13 cellular contexts compared by ENCODE assay signal in the genomic region with DNA sequence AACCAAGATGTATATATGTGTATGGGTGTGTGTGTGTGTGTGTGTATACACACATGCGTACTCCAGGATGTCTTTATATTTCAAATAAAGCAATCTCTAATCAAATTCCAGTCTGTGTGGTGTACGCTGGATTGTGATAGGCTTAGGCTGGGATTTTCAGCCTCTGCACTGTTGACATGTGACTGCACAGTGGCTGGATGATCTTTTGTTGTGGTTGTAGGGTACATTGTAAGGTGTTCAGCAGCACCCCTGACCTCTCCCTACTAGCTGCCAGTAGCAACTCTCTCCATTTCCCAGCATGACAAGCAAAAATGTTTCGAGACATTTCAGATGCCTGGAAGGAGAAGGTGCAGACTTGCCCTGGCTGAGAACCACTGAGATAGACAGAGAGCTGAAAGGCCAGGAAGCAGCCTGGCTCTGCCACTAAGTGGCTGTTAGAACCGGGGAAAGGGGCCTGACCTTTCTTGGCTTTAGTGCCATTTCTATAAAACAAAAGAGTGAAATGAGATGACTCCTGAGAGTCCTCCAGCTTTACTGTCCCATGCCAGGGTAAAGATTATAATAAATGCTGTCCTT. TPM values are rescaled to one million over a fixed set of nuclear protein-coding genes. Genes with fewer than 3 reads are reported as not detected.
DNase-seq lines count a peak whose midpoint lies in the region; ATAC-seq and TF ChIP-seq lines count a peak whose summit lies in the region.
"Had no signal": no experiment of that assay in that cellular context is flagged by ENCODE, and none has a peak within 500 bp of the region (broad histone marks: within the 10 kb centered on the region; RNA-seq: fewer than 3 reads in every experiment).

No MANE protein-coding gene starts in this region.

- WGBS in heart left ventricle, 4 donors, result 72 to 86% (median 76%) methylated on average over 4 of the region's 4 CpGs
- WGBS in upper lobe of left lung, 2 donors, result 56 to 67% methylated on average over 4 of the region's 4 CpGs

- no peaks in the 10 kb centered on the region for H3K27me3 Mint-ChIP-seq in activated CD8-positive, alpha-beta T cell treated with anti-CD3 and anti-CD28 coated beads, Interleukin-2, amount 10 ng/mL, durations not matched to agents 7 days and 5 days (ENCODE audit: low read depth)
- H3K27me3 Mint-ChIP-seq: activated CD4-positive, alpha-beta T cell treated with anti-CD3 and anti-CD28 coated beads, Interleukin-2, amount 10 ng/mL, durations not matched to agents 24 days and 14 days had no signal

- H3K36me3 ChIP-seq in heart left ventricle, result peaks cover 0 to 96% (median 80%) of the 10 kb centered on the region in 9 donors
- H3K36me3 ChIP-seq in right atrium auricular region, result peaks cover 41% of the 10 kb centered on the region
- peaks cover 0 to 45% (median 9%) of the 10 kb centered on the region in 4 donors for H3K36me3 ChIP-seq in upper lobe of left lung

- TF ChIP-seq CTCF in heart left ventricle (IDR thresholded peaks at IDR 0.05) (no peak), right atrium auricular region (IDR thresholded peaks at IDR 0.05) (no peak), upper lobe of left lung (IDR thresholded peaks at IDR 0.05) (no peak)

- POLR2A ChIA-PET in activated CD8-positive, alpha-beta T cell treated with anti-CD3 and anti-CD28 coated beads, Interleukin-2, amount 10 ng/mL, durations not matched to agents 7 days and 5 days (lab: Charles Lee), result interaction anchor here (1.4 kb wide), 1 partner anchor 10 kb away, joined by 5 read pairs; a partner anchor contains a TSS

- intact Hi-C loops in heart left ventricle (cut with DNase I), result no loop called here

- H3K27me3 ChIP-seq in heart left ventricle (no peaks in the 10 kb centered on the region), right atrium auricular region (no peaks in the 10 kb centered on the region), upper lobe of left lung (no peaks in the 10 kb centered on the region)

- no peak for TF ChIP-seq EP300 in upper lobe of left lung (IDR thresholded peaks at IDR 0.05)

- H3K4me1 Mint-ChIP-seq in activated CD8-positive, alpha-beta T cell treated with anti-CD3 and anti-CD28 coated beads, Interleukin-2, amount 10 ng/mL, durations not matched to agents 7 days and 5 days (ENCODE audit: low read depth), result peaks cover 36% of the 10 kb centered on the region

- no peaks in the 10 kb centered on the region for H3K9me3 ChIP-seq in heart left ventricle
- no peaks in the 10 kb centered on the region for H3K9me3 ChIP-seq in right atrium auricular region
- H3K9me3 ChIP-seq in upper lobe of left lung, result no peaks in the 10 kb centered on the region

- ATAC-seq in heart left ventricle (peak in 1 of 4 donors; percentile 16), upper lobe of left lung (ENCODE audit: low FRiP score in 2 of 2) (no peak)
- peak; percentile 63 for ATAC-seq in activated CD8-positive, alpha-beta T cell treated with anti-CD3 and anti-CD28 coated beads, Interleukin-2, amount 10 ng/mL, durations not matched to agents 7 days and 5 days

- no peaks in the 10 kb centered on the region for H3K9me3 Mint-ChIP-seq in activated CD8-positive, alpha-beta T cell treated with anti-CD3 and anti-CD28 coated beads, Interleukin-2, amount 10 ng/mL, durations not matched to agents 7 days and 5 days (ENCODE audit: insufficient read depth)
- H3K9me3 Mint-ChIP-seq: activated CD4-positive, alpha-beta T cell treated with anti-CD3 and anti-CD28 coated beads, Interleukin-2, amount 10 ng/mL, durations not matched to agents 24 days and 14 days had no signal

- H3K4me1 ChIP-seq in heart left ventricle (peaks cover 0 to 24% (median 6%) of the 10 kb centered on the region in 12 donors), right atrium auricular region (peaks cover 0 to 15% of the 10 kb centered on the region in 2 donors), upper lobe of left lung (peaks cover 6 to 21% (median 13%) of the 10 kb centered on the region in 4 donors)

- CTCF ChIA-PET in activated CD8-positive, alpha-beta T cell treated with anti-CD3 and anti-CD28 coated beads, Interleukin-2, amount 10 ng/mL, durations not matched to agents 7 days and 5 days (lab: Charles Lee), result interaction anchor here (1.7 kb wide), 1 partner anchor 33 kb away, joined by 6 read pairs; no protein-coding TSS in a partner anchor

- H3K4me3 ChIP-seq in heart left ventricle (no peak overlapping the region), right atrium auricular region (no peak overlapping the region), upper lobe of left lung (no peak overlapping the region)

- H3K27ac Mint-ChIP-seq in activated CD8-positive, alpha-beta T cell treated with anti-CD3 and anti-CD28 coated beads, Interleukin-2, amount 10 ng/mL, durations not matched to agents 7 days and 5 days, result peak overlapping the region; percentile 16
- H3K27ac Mint-ChIP-seq: activated CD4-positive, alpha-beta T cell treated with anti-CD3 and anti-CD28 coated beads, Interleukin-2, amount 10 ng/mL, durations not matched to agents 24 days and 14 days had no signal

- H3K4me3 Mint-ChIP-seq in activated CD8-positive, alpha-beta T cell treated with anti-CD3 and anti-CD28 coated beads, Interleukin-2, amount 10 ng/mL, durations not matched to agents 7 days and 5 days, result no peak overlapping the region
- H3K4me3 Mint-ChIP-seq: activated CD4-positive, alpha-beta T cell treated with anti-CD3 and anti-CD28 coated beads, Interleukin-2, amount 10 ng/mL, durations not matched to agents 24 days and 14 days had no signal

- peak overlapping the region in 8 of 12 donors; percentile 3 to 60 (median 30) for H3K27ac ChIP-seq in heart left ventricle
- peak overlapping the region in 1 of 2 donors; percentile 35 for H3K27ac ChIP-seq in right atrium auricular region
- peak overlapping the region in 3 of 4 donors; percentile 11 to 69 (median 50) for H3K27ac ChIP-seq in upper lobe of left lung
- H3K27ac ChIP-seq in caudate nucleus (ENCODE audit: low read depth, low read length), result no peak overlapping the region
- H3K27ac ChIP-seq: HL-60 had no signal

- peaks cover 72% of the 10 kb centered on the region for H3K36me3 Mint-ChIP-seq in activated CD8-positive, alpha-beta T cell treated with anti-CD3 and anti-CD28 coated beads, Interleukin-2, amount 10 ng/mL, durations not matched to agents 7 days and 5 days (ENCODE audit: low read depth)

- DNase-seq in heart left ventricle (no peak), right atrium auricular region (ENCODE audit: low spot score) (no peak), lung microvascular endothelial cell (ENCODE audit: low read depth in 2 of 2) (peak; percentile 47), upper lobe of left lung (no peak), CD1c-positive myeloid dendritic cell (ENCODE audit: extremely low spot score) (no peak), caudate nucleus (lab: John Stamatoyannopoulos, UW) (no peak), NCI-H510A (lab: John Stamatoyannopoulos, UW) (no peak)
- peak; percentile 25 for DNase-seq in activated CD8-positive, alpha-beta T cell treated with anti-CD3 and anti-CD28 coated beads, Interleukin-2, amount 10 ng/mL, durations not matched to agents 7 days and 5 days
- DNase-seq: activated CD4-positive, alpha-beta T cell treated with anti-CD3 and anti-CD28 coated beads, Interleukin-2, amount 10 ng/mL, durations not matched to agents 24 days and 14 days; activated gamma-delta T cell treated with Interleukin-2 at 50 U/mL for 16 hours; H7; posterior cingulate gyrus had no signal

- TF ChIP-seq POLR2A in heart left ventricle (IDR thresholded peaks at IDR 0.05) (no peak), upper lobe of left lung (IDR thresholded peaks at IDR 0.05) (no peak)

RNA-seq across cellular contexts. Expression of a gene that starts 10.4 kb away (rescaled TPM):
- 10 to 100 TPM in 4 of 9 donors, 1 to 10 TPM in 5; 6.8 to 18.4 (median 8.7) TPM for total RNA-seq in heart left ventricle
- polyA plus RNA-seq in heart left ventricle, result 1 to 10 TPM; 3.3 to 7.5 TPM
- 10 to 100 TPM; 10.7 to 11.7 TPM for total RNA-seq in right atrium auricular region
- 10 to 100 TPM; 49.2 to 54.5 TPM for total RNA-seq in activated CD8-positive, alpha-beta T cell treated with anti-CD3 and anti-CD28 coated beads, Interleukin-2, amount 10 ng/mL, durations not matched to agents 7 days and 5 days
- total RNA-seq in lung microvascular endothelial cell, result 21.8 and 22.2 TPM in 2 replicates
- 10 to 100 TPM; 11.1 to 30.6 (median 14.1) TPM for total RNA-seq in upper lobe of left lung

RNA-seq across cellular contexts. Expression of a gene that starts 54.0 kb away (rescaled TPM):
- total RNA-seq in heart left ventricle (100 to 1,000 TPM in 6 of 9 donors, 10 to 100 TPM in 3; 81.7 to 269 (median 140) TPM), right atrium auricular region (100 to 1,000 TPM; 139 to 220 TPM), lung microvascular endothelial cell (85.0 and 107 TPM in 2 replicates), upper lobe of left lung (10 to 100 TPM; 45.1 to 68.1 (median 58.0) TPM)
- 100 to 1,000 TPM in 1 of 2 donors, 10 to 100 TPM in 1; 92.3 to 184 TPM for polyA plus RNA-seq in heart left ventricle
- total RNA-seq in activated CD8-positive, alpha-beta T cell treated with anti-CD3 and anti-CD28 coated beads, Interleukin-2, amount 10 ng/mL, durations not matched to agents 7 days and 5 days, result 10 to 100 TPM; 84.4 to 87.6 TPM

Comparison
In these comparisons a context has a peak if more than half of its experiments do, and no peak if none do; other contexts are left out.
1. DNase-seq: peak in activated CD8-positive, alpha-beta T cell treated with anti-CD3 and anti-CD28 coated beads, Interleukin-2, amount 10 ng/mL, durations not matched to agents 7 days and 5 days (single experiment) and lung microvascular endothelial cell (2 of 2); none in heart left ventricle (0 of 5), right atrium auricular region (single experiment), upper lobe of left lung (0 of 2), CD1c-positive myeloid dendritic cell (single experiment), caudate nucleus (0 of 61) and NCI-H510A (single experiment).